Comparison of ENCODE assay signal across 8 cellular contexts in genomic region chr4:185005209-185005819, GRCh38. TPM values are rescaled to one million over a fixed set of nuclear protein-coding genes. Genes with fewer than 3 reads are reported as not detected.
A peak's percentile ranks its signal among the peaks of the same experiment; 100 is the strongest.
DNase-seq lines count a peak whose midpoint lies in the region; ATAC-seq, FAIRE-seq and TF ChIP-seq lines count a peak whose summit lies in the region.

No MANE protein-coding gene starts in this region.

- peak overlapping the region in 5 of 7 donors; percentile 12 to 61 (median 52) for H3K4me3 Mint-ChIP-seq in CD8-positive, alpha-beta memory T cell

- DNase-seq in CD8-positive, alpha-beta memory T cell = peak; percentile 48 to 78 (median 61)
- DNase-seq in HPDE6-E6E7 (ENCODE audit: extremely low spot score) (peak; percentile 76), NOMO-1 treated with dmso at 0.1 percent for 144 hours (lab: John Stamatoyannopoulos, UW; ENCODE audit: unreplicated experiment) (peak; percentile 55), endothelial cell of umbilical vein (ENCODE audit: low read depth, low spot score) (peak; percentile 68), mucosa of descending colon (peak; percentile 72 to 94 (median 84))
- DNase-seq in activated CD8-positive, alpha-beta memory T cell treated with anti-CD3 and anti-CD28 coated beads for 48 hours (ENCODE audit: low read depth in 2 of 3, low spot score in 2 of 3) = peak in 2 of 3 experiments; percentile 47 to 69
- DNase-seq in stimulated activated CD8-positive, alpha-beta memory T cell treated with anti-CD3 and anti-CD28 coated beads, Interleukin-2, amount 100 ng/mL, for 48 hours (ENCODE audit: low read depth in 2 of 2) = peak; percentile 65 to 76

- H3K9me1 ChIP-seq in endothelial cell of umbilical vein (replicated peaks; ENCODE audit: control insufficient read depth, extremely low read depth, insufficient read depth, low read length) = no peaks in the 10 kb centered on the region

- no peaks in the 10 kb centered on the region for H3K9me3 ChIP-seq in CD8-positive, alpha-beta memory T cell (ENCODE audit: low read length)
- H3K9me3 ChIP-seq in endothelial cell of umbilical vein (replicated peaks; ENCODE audit: control insufficient read depth, insufficient read depth, low read length) (no peaks in the 10 kb centered on the region), mucosa of descending colon (no peaks in the 10 kb centered on the region)

- no peak overlapping the region for H3K4me3 ChIP-seq in CD8-positive, alpha-beta memory T cell (ENCODE audit: low read length)
- H3K4me3 ChIP-seq in endothelial cell of umbilical vein (replicated peaks in 1 of 3; ENCODE audit: insufficient read depth in 1 of 3, low read depth in 1 of 3, low read length in 3 of 3) (no peak overlapping the region), mucosa of descending colon (no peak overlapping the region)

- no peak overlapping the region for H2AFZ ChIP-seq in endothelial cell of umbilical vein (ENCODE audit: low read depth, low read length)

- dilution Hi-C loops in endothelial cell of umbilical vein (cut with MboI; ENCODE audit: extremely low pct_ligation_motif_present, low sequenced_read_pairs) = no loop called here

- peaks cover 4 to 8% (median 7%) of the 10 kb centered on the region in 3 donors for H3K4me1 Mint-ChIP-seq in CD8-positive, alpha-beta memory T cell

- no peaks in the 10 kb centered on the region for H4K20me1 ChIP-seq in endothelial cell of umbilical vein (replicated peaks; ENCODE audit: control insufficient read depth, extremely low read depth, insufficient read depth, low read length)

- no TSS peak for BruUV-seq in endothelial cell of umbilical vein (replicated peaks; lab: Mats Ljungman, UMichigan)

- no peaks in the 10 kb centered on the region for H3K79me2 ChIP-seq in endothelial cell of umbilical vein (ENCODE audit: control insufficient read depth, insufficient read depth, low read length)

- CTCF ChIA-PET in CD8-positive, alpha-beta memory T cell (lab: Charles Lee) = interaction anchor here (0.6 to 1.5 kb wide), 12 partner anchors 8 to 1888 kb away, joined by 3 to 5 read pairs (median 3); partner anchors contain the start of gene SLC25A4
- CTCF ChIA-PET in endothelial cell of umbilical vein (lab: Charles Lee) = interaction anchor here (0.6 to 1.5 kb wide), 19 partner anchors 10 to 1063 kb away, joined by 3 to 43 read pairs (median 4); partner anchors contain the start of gene CENPU

- intact Hi-C loops in endothelial cell of umbilical vein (cut with micrococcal nuclease) (loop anchor here (1.0 to 10.0 kb wide), 7 partner anchors 91 to 1033 kb away; no protein-coding TSS in a partner anchor), mucosa of descending colon (cut with DNase I, micrococcal nuclease) (no loop called here)

- no peaks in the 10 kb centered on the region for H3K27me3 ChIP-seq in CD8-positive, alpha-beta memory T cell (ENCODE audit: insufficient read depth, low read length, poor library complexity, severe bottlenecking)
- peaks cover 0 to 8% of the 10 kb centered on the region in 2 experiments for H3K27me3 ChIP-seq in endothelial cell of umbilical vein (ENCODE audit: control insufficient read depth in 2 of 2, insufficient read depth in 2 of 2, low read length in 2 of 2)

- TF ChIP-seq CTCF in endothelial cell of umbilical vein (IDR thresholded peaks at IDR 0.05; ENCODE audit: extremely low read depth in 1 of 2, insufficient read depth in 1 of 2, low read depth in 1 of 2, low read length in 2 of 2) (peak; percentile 94 to 96), mucosa of descending colon (IDR thresholded peaks at IDR 0.05) (peak; percentile 86)

- TF ChIP-seq POLR2A in endothelial cell of umbilical vein (IDR thresholded peaks at IDR 0.05; ENCODE audit: low read depth, low read length) = no peak

- peak overlapping the region; percentile 3 for H3K4me2 ChIP-seq in endothelial cell of umbilical vein (ENCODE audit: insufficient read depth, low read length)

- POLR2A ChIA-PET in CD8-positive, alpha-beta memory T cell (lab: Charles Lee) = no interaction called here
- POLR2A ChIA-PET in endothelial cell of umbilical vein (lab: Charles Lee) = no interaction called here

- H3K27me3 Mint-ChIP-seq in CD8-positive, alpha-beta memory T cell = peaks cover 25 to 69% of the 10 kb centered on the region in 2 donors

- H3K9ac ChIP-seq in endothelial cell of umbilical vein (replicated peaks; ENCODE audit: extremely low read depth, insufficient read depth, low read length) = no peak overlapping the region

- no peaks in the 10 kb centered on the region for H3K36me3 ChIP-seq in CD8-positive, alpha-beta memory T cell (ENCODE audit: insufficient read depth, low read length)
- H3K36me3 ChIP-seq in endothelial cell of umbilical vein (ENCODE audit: control insufficient read depth in 2 of 2, extremely low read depth in 1 of 2, insufficient read depth in 2 of 2, low read length in 2 of 2) (no peaks in the 10 kb centered on the region), mucosa of descending colon (ENCODE audit: low read depth) (no peaks in the 10 kb centered on the region)

- no peaks in the 10 kb centered on the region for H3K36me3 Mint-ChIP-seq in CD8-positive, alpha-beta memory T cell

- H3K4me1 ChIP-seq in CD8-positive, alpha-beta memory T cell (ENCODE audit: insufficient read depth, low read length) = peaks cover 7% of the 10 kb centered on the region
- H3K4me1 ChIP-seq in endothelial cell of umbilical vein (ENCODE audit: control insufficient read depth, extremely low read depth, insufficient read depth, low read length) (no peaks in the 10 kb centered on the region), mucosa of descending colon (ENCODE audit: low read depth) (no peaks in the 10 kb centered on the region)

- H3K9me3 Mint-ChIP-seq in CD8-positive, alpha-beta memory T cell = no peaks in the 10 kb centered on the region

- ATAC-seq in GM19467 (IDR thresholded peaks at IDR 0.05; ENCODE audit: unreplicated experiment) (peak; percentile 82), mucosa of descending colon (peak; percentile 94)

- H3K27ac Mint-ChIP-seq in CD8-positive, alpha-beta memory T cell = peak overlapping the region in 1 of 8 donors; percentile 44

- peak; percentile 82 for FAIRE-seq in endothelial cell of umbilical vein (lab: Jason Lieb, UNC)

- no peak overlapping the region for H3K27ac ChIP-seq in CD8-positive, alpha-beta memory T cell (ENCODE audit: low read depth, low read length)
- H3K27ac ChIP-seq in endothelial cell of umbilical vein (ENCODE audit: insufficient read depth, low read depth, low read length) = no peak overlapping the region

TF ChIP-seq in endothelial cell of umbilical vein, 7 proteins besides CTCF, POLR2A, EP300 and RAD21:
- TF ChIP-seq GATA2 (IDR thresholded peaks at IDR 0.05; ENCODE audit: insufficient read depth, insufficient read length, low read depth, low read length) = no peak
- no peak for TF ChIP-seq FOS (IDR thresholded peaks at IDR 0.05; ENCODE audit: borderline replicate concordance, insufficient read depth, low read length)
- TF ChIP-seq JUN (IDR thresholded peaks at IDR 0.05; ENCODE audit: borderline replicate concordance, insufficient read depth, insufficient read length, low read depth) = no peak
- no peak for TF ChIP-seq POLR2AphosphoS5 (IDR thresholded peaks at IDR 0.05; ENCODE audit: insufficient read depth, low read depth, low read length)
- TF ChIP-seq EZH2 (IDR thresholded peaks at IDR 0.05; ENCODE audit: borderline replicate concordance, low read depth, low read length, severe bottlenecking) = no peak
- no peak for TF ChIP-seq MYC (IDR thresholded peaks at IDR 0.05; ENCODE audit: low read depth, low read length)
- TF ChIP-seq, protein P1, sequence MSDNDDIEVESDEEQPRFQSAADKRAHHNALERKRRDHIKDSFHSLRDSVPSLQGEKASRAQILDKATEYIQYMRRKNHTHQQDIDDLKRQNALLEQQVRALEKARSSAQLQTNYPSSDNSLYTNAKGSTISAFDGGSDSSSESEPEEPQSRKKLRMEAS (IDR thresholded peaks at IDR 0.05; ENCODE audit: insufficient read depth, insufficient read length) = no peak

RNA-seq across cellular contexts. Expression of gene HELT, which starts 13.0 kb away (rescaled TPM):
- not detected for total RNA-seq in CD8-positive, alpha-beta memory T cell
- polyA plus RNA-seq in CD8-positive, alpha-beta memory T cell = not detected
- total RNA-seq in endothelial cell of umbilical vein = not detected in 2 replicates
- polyA plus RNA-seq in endothelial cell of umbilical vein = not detected in 2 replicates
- not detected in 2 replicates for polyA plus RNA-seq in endothelial cell of umbilical vein (2011; cell fraction: cytosol; rRNA removed)
- polyA plus RNA-seq in endothelial cell of umbilical vein (2011; cell fraction: nucleus; rRNA removed) = not detected in 2 replicates
- not detected in 2 replicates for polyA plus RNA-seq in endothelial cell of umbilical vein (2012)
- not detected in 2 replicates for polyA minus RNA-seq in endothelial cell of umbilical vein
- not detected for polyA minus RNA-seq in endothelial cell of umbilical vein (2011; cell fraction: cytosol; rRNA and poly(A)+ RNA removed)
- not detected in 2 replicates for polyA minus RNA-seq in endothelial cell of umbilical vein (2011; cell fraction: nucleus; rRNA and poly(A)+ RNA removed)
- not detected for total RNA-seq in mucosa of descending colon
